In the genomic region with DNA sequence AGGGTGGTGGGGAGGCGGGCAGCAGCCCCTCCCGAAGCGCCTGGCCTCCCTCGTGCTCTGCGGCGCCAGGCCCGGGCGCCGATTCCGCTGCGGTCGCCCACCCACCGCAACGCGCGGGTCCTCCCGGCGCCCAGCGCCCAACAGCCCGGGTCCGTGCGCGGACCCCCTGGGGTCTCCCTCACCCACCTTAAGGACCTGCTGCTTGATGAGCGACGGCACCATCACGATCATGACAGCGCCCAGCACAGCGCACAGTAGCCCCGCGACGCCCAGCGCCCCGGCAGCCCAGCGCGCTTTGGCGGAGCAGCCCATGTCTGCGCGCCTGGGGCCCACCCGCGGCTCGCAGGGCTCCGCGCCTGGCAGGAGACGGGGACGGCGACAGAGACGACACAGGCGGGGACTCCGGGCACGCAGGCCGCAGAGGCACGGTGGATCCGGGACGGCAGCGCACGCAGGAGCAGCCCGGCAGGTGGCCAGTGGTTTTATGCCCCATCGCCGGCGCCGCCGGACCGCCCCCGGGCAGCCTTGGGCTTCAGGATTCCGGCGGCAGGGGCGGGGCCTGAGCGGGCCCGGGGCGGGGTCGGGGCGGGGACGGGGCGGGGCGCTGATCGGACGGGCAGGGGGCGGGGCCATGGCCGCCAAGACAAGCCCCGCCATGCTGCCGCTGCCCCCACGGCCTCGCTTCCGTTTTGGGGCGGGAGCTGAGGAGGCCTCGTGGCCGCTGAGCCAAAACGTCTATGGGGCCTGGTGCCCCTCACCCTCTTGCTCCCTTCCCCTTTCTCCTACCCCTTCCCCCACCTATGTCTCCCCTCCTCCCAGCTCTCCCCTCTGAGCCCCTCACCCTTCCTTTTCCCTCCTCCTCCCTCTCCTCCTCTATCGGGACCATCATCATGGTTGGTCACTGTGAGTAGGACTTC, we compare ENCODE assay signal across 8 cellular contexts. TPM values are rescaled to one million over a fixed set of nuclear protein-coding genes. Genes with fewer than 3 reads are reported as not detected.
DNase-seq lines count a peak whose midpoint lies in the region; ATAC-seq and TF ChIP-seq lines count a peak whose summit lies in the region.

A gene with protein sequence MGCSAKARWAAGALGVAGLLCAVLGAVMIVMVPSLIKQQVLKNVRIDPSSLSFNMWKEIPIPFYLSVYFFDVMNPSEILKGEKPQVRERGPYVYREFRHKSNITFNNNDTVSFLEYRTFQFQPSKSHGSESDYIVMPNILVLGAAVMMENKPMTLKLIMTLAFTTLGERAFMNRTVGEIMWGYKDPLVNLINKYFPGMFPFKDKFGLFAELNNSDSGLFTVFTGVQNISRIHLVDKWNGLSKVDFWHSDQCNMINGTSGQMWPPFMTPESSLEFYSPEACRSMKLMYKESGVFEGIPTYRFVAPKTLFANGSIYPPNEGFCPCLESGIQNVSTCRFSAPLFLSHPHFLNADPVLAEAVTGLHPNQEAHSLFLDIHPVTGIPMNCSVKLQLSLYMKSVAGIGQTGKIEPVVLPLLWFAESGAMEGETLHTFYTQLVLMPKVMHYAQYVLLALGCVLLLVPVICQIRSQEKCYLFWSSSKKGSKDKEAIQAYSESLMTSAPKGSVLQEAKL (minus strand): TSS at position 456 of the 917 bp plus-strand sequence. CDS start 144 bp downstream, at position 312.

- H3K9ac ChIP-seq in neural cell (ENCODE audit: low read length): peak within 1 kb of the TSS; percentile 72

- H3K9me2 ChIP-seq in neural cell (ENCODE audit: insufficient read depth, low read length): no peaks in the 10 kb centered on the region

- intact Hi-C loops in stomach (cut with DNase I; ENCODE audit: low total_unique reads): no loop called here

- H3K27me3 ChIP-seq in neural cell (ENCODE audit: insufficient read depth, low read depth, low read length) (peaks cover 7% of the 10 kb centered on the region), stomach (no peaks in the 10 kb centered on the region)

- no peaks in the 10 kb centered on the region for H3K79me2 ChIP-seq in neural cell (replicated peaks; ENCODE audit: insufficient read depth, low read length)

- H3K4me1 ChIP-seq in stomach: peaks cover 12 to 50% (median 34%) of the 10 kb centered on the region in 4 donors

- H2AFZ ChIP-seq in neural cell (ENCODE audit: low read depth, low read length): peak within 1 kb of the TSS; percentile 73

- CTCF ChIA-PET in RWPE1 (lab: Yijun Ruan, JAX): interaction anchor here (1.0 kb wide), 1 partner anchor 43 kb away, joined by 3 read pairs; no protein-coding TSS in a partner anchor

- TF ChIP-seq RAD21 in neural cell (conservative IDR thresholded peaks at IDR 0.05): peak; percentile 32

- H3K27ac ChIP-seq in RWPE1: peak within 1 kb of the TSS; percentile 77
- H3K27ac ChIP-seq in neural cell (ENCODE audit: low read length): no peak within 1 kb of the TSS
- H3K27ac ChIP-seq in stomach: peak within 1 kb of the TSS; percentile 60 to 82 (median 73)

- TF ChIP-seq CTCF in RWPE1 (conservative IDR thresholded peaks at IDR 0.05; ENCODE audit: low read depth) (no peak), neural cell (IDR thresholded peaks at IDR 0.05; ENCODE audit: poor library complexity, severe bottlenecking) (no peak), stomach (IDR thresholded peaks at IDR 0.05) (no peak)

- H3K9me3 ChIP-seq in neural cell (ENCODE audit: low read length): no peaks in the 10 kb centered on the region
- no peaks in the 10 kb centered on the region for H3K9me3 ChIP-seq in stomach

- peak within 1 kb of the TSS; percentile 62 for H3K4me2 ChIP-seq in neural cell (ENCODE audit: low read length)

- no peak for TF ChIP-seq POLR2A in stomach (IDR thresholded peaks at IDR 0.05)

- H3F3A ChIP-seq in neural cell (ENCODE audit: insufficient read depth, low read length, poor library complexity, severe bottlenecking): no peaks in the 10 kb centered on the region

- peak; percentile 47 for DNase-seq in DMS79 (lab: John Stamatoyannopoulos, UW)
- peak; percentile 72 for DNase-seq in KG1 (lab: John Stamatoyannopoulos, UW)
- DNase-seq in RWPE1 (ENCODE audit: low spot score): peak; percentile 94
- peak; percentile 73 for DNase-seq in activated effector memory CD4-positive, alpha-beta T cell treated with Interleukin-2 at 50 U/mL for 16 hours
- peak; percentile 56 for DNase-seq in fibroblast of the conjunctiva (ENCODE audit: low read depth)
- peak; percentile 86 for DNase-seq in stomach

- peak within 1 kb of the TSS; percentile 86 for H3K4me3 ChIP-seq in neural cell (ENCODE audit: low read length)
- H3K4me3 ChIP-seq in stomach: peak within 1 kb of the TSS; percentile 61 to 95 (median 72)

- peak; percentile 77 for ATAC-seq in GM21723 (IDR thresholded peaks at IDR 0.05; ENCODE audit: unreplicated experiment)

- TF ChIP-seq EP300 in neural cell (conservative IDR thresholded peaks at IDR 0.05; ENCODE audit: poor library complexity, severe bottlenecking) (no peak), stomach (IDR thresholded peaks at IDR 0.05) (no peak)

- WGBS in stomach, 5 donors: 0 to 1% (median 1%) methylated on average over 16 to 89 of the region's 89 CpGs

- no peaks in the 10 kb centered on the region for H4K20me1 ChIP-seq in neural cell (ENCODE audit: insufficient read depth)

- H3K36me3 ChIP-seq in neural cell (ENCODE audit: insufficient read depth, low read length): no peaks in the 10 kb centered on the region
- H3K36me3 ChIP-seq in stomach: no peaks in the 10 kb centered on the region

- POLR2A ChIA-PET in RWPE1 (lab: Yijun Ruan, JAX; ENCODE audit: low non-redundant PET): interaction anchor here (0.7 kb wide), 1 partner anchor 16 kb away, joined by 3 read pairs; no protein-coding TSS in a partner anchor

TF ChIP-seq in neural cell, 6 proteins besides CTCF, POLR2A, EP300 and RAD21:
- peak; percentile 16 for TF ChIP-seq SMC3 (conservative IDR thresholded peaks at IDR 0.05; ENCODE audit: poor library complexity)
- TF ChIP-seq, protein P1, sequence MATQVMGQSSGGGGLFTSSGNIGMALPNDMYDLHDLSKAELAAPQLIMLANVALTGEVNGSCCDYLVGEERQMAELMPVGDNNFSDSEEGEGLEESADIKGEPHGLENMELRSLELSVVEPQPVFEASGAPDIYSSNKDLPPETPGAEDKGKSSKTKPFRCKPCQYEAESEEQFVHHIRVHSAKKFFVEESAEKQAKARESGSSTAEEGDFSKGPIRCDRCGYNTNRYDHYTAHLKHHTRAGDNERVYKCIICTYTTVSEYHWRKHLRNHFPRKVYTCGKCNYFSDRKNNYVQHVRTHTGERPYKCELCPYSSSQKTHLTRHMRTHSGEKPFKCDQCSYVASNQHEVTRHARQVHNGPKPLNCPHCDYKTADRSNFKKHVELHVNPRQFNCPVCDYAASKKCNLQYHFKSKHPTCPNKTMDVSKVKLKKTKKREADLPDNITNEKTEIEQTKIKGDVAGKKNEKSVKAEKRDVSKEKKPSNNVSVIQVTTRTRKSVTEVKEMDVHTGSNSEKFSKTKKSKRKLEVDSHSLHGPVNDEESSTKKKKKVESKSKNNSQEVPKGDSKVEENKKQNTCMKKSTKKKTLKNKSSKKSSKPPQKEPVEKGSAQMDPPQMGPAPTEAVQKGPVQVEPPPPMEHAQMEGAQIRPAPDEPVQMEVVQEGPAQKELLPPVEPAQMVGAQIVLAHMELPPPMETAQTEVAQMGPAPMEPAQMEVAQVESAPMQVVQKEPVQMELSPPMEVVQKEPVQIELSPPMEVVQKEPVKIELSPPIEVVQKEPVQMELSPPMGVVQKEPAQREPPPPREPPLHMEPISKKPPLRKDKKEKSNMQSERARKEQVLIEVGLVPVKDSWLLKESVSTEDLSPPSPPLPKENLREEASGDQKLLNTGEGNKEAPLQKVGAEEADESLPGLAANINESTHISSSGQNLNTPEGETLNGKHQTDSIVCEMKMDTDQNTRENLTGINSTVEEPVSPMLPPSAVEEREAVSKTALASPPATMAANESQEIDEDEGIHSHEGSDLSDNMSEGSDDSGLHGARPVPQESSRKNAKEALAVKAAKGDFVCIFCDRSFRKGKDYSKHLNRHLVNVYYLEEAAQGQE (IDR thresholded peaks at IDR 0.05; ENCODE audit: borderline replicate concordance): peak; percentile 44
- TF ChIP-seq POLR2AphosphoS5 (IDR thresholded peaks at IDR 0.05): peak; percentile 56
- TF ChIP-seq MXI1 (conservative IDR thresholded peaks at IDR 0.05; ENCODE audit: poor library complexity, severe bottlenecking): peak; percentile 47
- no peak for TF ChIP-seq TAF1 (IDR thresholded peaks at IDR 0.05; ENCODE audit: low read depth)
- no peak for TF ChIP-seq EZH2 (IDR thresholded peaks at IDR 0.05; ENCODE audit: borderline replicate concordance, insufficient read depth, low read length, poor library complexity, severe bottlenecking)

RNA-seq across cellular contexts. Expression of the gene that starts here (rescaled TPM):
- polyA plus RNA-seq in neural cell (3.7 and 5.8 TPM in 2 replicates), stomach (10 to 100 TPM in 1 of 3 donors, 1 to 10 TPM in 2; 6.7 to 19.4 (median 9.3) TPM)
- 6.9 and 8.0 TPM in 2 replicates for polyA minus RNA-seq in neural cell
- 10 to 100 TPM in 2 of 5 donors, 1 to 10 TPM in 3; 2.9 to 63.7 (median 8.3) TPM for total RNA-seq in stomach
